In the genomic region with DNA sequence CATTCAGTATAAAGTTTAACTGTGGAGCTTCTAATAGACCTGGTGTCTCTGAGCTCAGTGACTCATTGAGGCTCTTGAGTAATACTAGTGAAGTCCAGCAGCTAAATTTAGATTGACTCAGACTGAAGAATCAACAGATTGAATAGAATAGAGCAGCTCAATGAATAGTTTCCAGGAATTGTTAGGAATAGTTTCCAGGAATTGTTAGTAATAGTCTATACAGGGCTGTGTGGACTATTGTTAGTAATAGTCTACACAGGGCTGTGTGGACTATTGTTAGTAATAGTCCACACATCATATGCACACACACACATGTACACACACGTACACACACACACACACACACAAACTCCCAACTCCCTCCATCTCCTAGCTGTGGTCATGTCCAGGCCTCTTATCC, we compare ENCODE assay signal across 8 cellular contexts. TPM values are rescaled to one million over a fixed set of nuclear protein-coding genes. Genes with fewer than 3 reads are reported as not detected.
DNase-seq lines count a peak whose midpoint lies in the region; ATAC-seq and TF ChIP-seq lines count a peak whose summit lies in the region.

No MANE protein-coding gene starts in this region.

- H3K9me3 ChIP-seq in skeletal muscle tissue (ENCODE audit: control insufficient read depth in 3 of 3, low read length in 3 of 3): no peaks in the 10 kb centered on the region

- ATAC-seq in HG03135 (IDR thresholded peaks at IDR 0.05; ENCODE audit: unreplicated experiment): no peak

- H3K4me1 Mint-ChIP-seq in glutamatergic neuron (ENCODE audit: low read depth, unreplicated experiment): peaks cover 19% of the 10 kb centered on the region
- no peaks in the 10 kb centered on the region for H3K4me1 Mint-ChIP-seq in activated CD4-positive, alpha-beta memory T cell treated with anti-CD3 and anti-CD28 coated beads, Interleukin-2, amount 10 ng/mL, durations not matched to agents 7 days and 5 days

- no peaks in the 10 kb centered on the region for H3K36me3 Mint-ChIP-seq in glutamatergic neuron (ENCODE audit: unreplicated experiment)
- no peaks in the 10 kb centered on the region for H3K36me3 Mint-ChIP-seq in activated CD4-positive, alpha-beta memory T cell treated with anti-CD3 and anti-CD28 coated beads, Interleukin-2, amount 10 ng/mL, durations not matched to agents 7 days and 5 days (ENCODE audit: low read depth)

- no peaks in the 10 kb centered on the region for H3K36me3 ChIP-seq in skeletal muscle tissue (ENCODE audit: control insufficient read depth in 3 of 3, insufficient read depth in 3 of 3, low read length in 3 of 3)

- peak; percentile 11 to 23 for DNase-seq in HL-60 (ENCODE audit: low read depth in 1 of 2, low spot score in 1 of 2)
- DNase-seq in SW 1271 (lab: John Stamatoyannopoulos, UW): peak; percentile 7 to 19
- DNase-seq in glutamatergic neuron: no peak
- no peak for DNase-seq in DMS 273 (lab: John Stamatoyannopoulos, UW; ENCODE audit: unreplicated experiment)
- no peak for DNase-seq in iPS-NIHi7 (ENCODE audit: extremely low spot score)
- no peak for DNase-seq in activated CD4-positive, alpha-beta memory T cell treated with anti-CD3 and anti-CD28 coated beads, Interleukin-2, amount 10 ng/mL, durations not matched to agents 7 days and 5 days

- peak overlapping the region; percentile 88 for H3K27ac Mint-ChIP-seq in glutamatergic neuron (ENCODE audit: unreplicated experiment)
- no peak overlapping the region for H3K27ac Mint-ChIP-seq in activated CD4-positive, alpha-beta memory T cell treated with anti-CD3 and anti-CD28 coated beads, Interleukin-2, amount 10 ng/mL, durations not matched to agents 7 days and 5 days

- TF ChIP-seq CTCF in HL-60 (IDR thresholded peaks at IDR 0.05; ENCODE audit: insufficient read depth, low read length): no peak
- no peak for TF ChIP-seq CTCF in glutamatergic neuron (IDR thresholded peaks at IDR 0.05; ENCODE audit: partially characterized antibody, unreplicated experiment)

- H3K4me3 Mint-ChIP-seq in glutamatergic neuron (ENCODE audit: unreplicated experiment): no peak overlapping the region
- no peak overlapping the region for H3K4me3 Mint-ChIP-seq in activated CD4-positive, alpha-beta memory T cell treated with anti-CD3 and anti-CD28 coated beads, Interleukin-2, amount 10 ng/mL, durations not matched to agents 7 days and 5 days

- H3K9ac ChIP-seq in skeletal muscle tissue (ENCODE audit: low read depth in 1 of 3, low read length in 3 of 3): no peak overlapping the region

- POLR2A ChIA-PET in activated CD4-positive, alpha-beta memory T cell treated with anti-CD3 and anti-CD28 coated beads, Interleukin-2, amount 10 ng/mL, durations not matched to agents 7 days and 5 days (lab: Charles Lee): no interaction called here

- no peaks in the 10 kb centered on the region for H3K27me3 ChIP-seq in HL-60 (ENCODE audit: insufficient read depth, poor library complexity, severe bottlenecking)
- no peaks in the 10 kb centered on the region for H3K27me3 ChIP-seq in skeletal muscle tissue (ENCODE audit: control insufficient read depth in 3 of 3, insufficient read depth in 3 of 3, low read length in 3 of 3)

- H3K9me3 Mint-ChIP-seq in glutamatergic neuron (ENCODE audit: unreplicated experiment): peaks cover 5% of the 10 kb centered on the region
- no peaks in the 10 kb centered on the region for H3K9me3 Mint-ChIP-seq in activated CD4-positive, alpha-beta memory T cell treated with anti-CD3 and anti-CD28 coated beads, Interleukin-2, amount 10 ng/mL, durations not matched to agents 7 days and 5 days

- no peaks in the 10 kb centered on the region for H3K27me3 Mint-ChIP-seq in glutamatergic neuron (ENCODE audit: unreplicated experiment)
- H3K27me3 Mint-ChIP-seq in activated CD4-positive, alpha-beta memory T cell treated with anti-CD3 and anti-CD28 coated beads, Interleukin-2, amount 10 ng/mL, durations not matched to agents 7 days and 5 days: peaks cover 8% of the 10 kb centered on the region

- no peak overlapping the region for H3K27ac ChIP-seq in HL-60 (replicated peaks)
- H3K27ac ChIP-seq in skeletal muscle tissue (ENCODE audit: low read depth, low read length): peak overlapping the region; percentile 25

- peaks cover 0 to 5% (median 0%) of the 10 kb centered on the region in 3 donors for H3K4me1 ChIP-seq in skeletal muscle tissue (ENCODE audit: control insufficient read depth in 3 of 3, insufficient read depth in 3 of 3, low read length in 3 of 3)

- no peak overlapping the region for H3K4me3 ChIP-seq in HL-60 (replicated peaks; ENCODE audit: insufficient read depth, low read length)
- no peak overlapping the region for H3K4me3 ChIP-seq in skeletal muscle tissue (ENCODE audit: low read length in 3 of 3)

- CTCF ChIA-PET in activated CD4-positive, alpha-beta memory T cell treated with anti-CD3 and anti-CD28 coated beads, Interleukin-2, amount 10 ng/mL, durations not matched to agents 7 days and 5 days (lab: Charles Lee): interaction anchor here (0.8 kb wide), 1 partner anchor 150 kb away, joined by 3 read pairs; no protein-coding TSS in a partner anchor

RNA-seq across cellular contexts. Expression of gene GIMD1, which starts 3.0 kb away (rescaled TPM):
- total RNA-seq in glutamatergic neuron (ENCODE audit: unreplicated experiment) (not detected), skeletal muscle tissue (not detected)
- total RNA-seq in activated CD4-positive, alpha-beta memory T cell treated with anti-CD3 and anti-CD28 coated beads, Interleukin-2, amount 10 ng/mL, durations not matched to agents 7 days and 5 days: not detected

RNA-seq across cellular contexts. Expression of gene AIMP1, which starts 49.3 kb away (rescaled TPM):
- total RNA-seq in glutamatergic neuron (ENCODE audit: unreplicated experiment) (30.2 TPM), skeletal muscle tissue (15.1 TPM)
- 10 to 100 TPM; 49.5 to 52.4 TPM for total RNA-seq in activated CD4-positive, alpha-beta memory T cell treated with anti-CD3 and anti-CD28 coated beads, Interleukin-2, amount 10 ng/mL, durations not matched to agents 7 days and 5 days

RNA-seq across cellular contexts. Expression of gene TBCK, which starts 49.6 kb away (rescaled TPM):
- total RNA-seq in glutamatergic neuron (ENCODE audit: unreplicated experiment) (81.4 TPM), skeletal muscle tissue (55.8 TPM)
- total RNA-seq in activated CD4-positive, alpha-beta memory T cell treated with anti-CD3 and anti-CD28 coated beads, Interleukin-2, amount 10 ng/mL, durations not matched to agents 7 days and 5 days: 10 to 100 TPM; 25.4 to 26.8 TPM

Comparison
In these comparisons a context has a peak if more than half of its experiments do, and no peak if none do; other contexts are left out.
1. DNase-seq: peak in HL-60 (2 of 2) and SW 1271 (2 of 2); none in glutamatergic neuron (single experiment), DMS 273 (single experiment), iPS-NIHi7 (single experiment) and activated CD4-positive, alpha-beta memory T cell treated with anti-CD3 and anti-CD28 coated beads, Interleukin-2, amount 10 ng/mL, durations not matched to agents 7 days and 5 days (single experiment).